In genomic region chr12:455821-456220, GRCh38 we compare ENCODE assay signal across 22 cellular contexts.
"Had no signal": no experiment of that assay in that cellular context is flagged by ENCODE, and none has a peak within 500 bp of the region (broad histone marks: within the 10 kb centered on the region; RNA-seq: fewer than 3 reads in every experiment).

No MANE protein-coding gene starts in this region.

- H3K9me3 Mint-ChIP-seq: IgD-negative memory B cell had no signal

- H3K27me3 ChIP-seq: SJCRH30 had no signal

- H3K9me3 ChIP-seq: SJCRH30 had no signal

- H3K4me3 Mint-ChIP-seq: IgD-negative memory B cell had no signal

- ATAC-seq: K562, SK-N-SH treated with all-trans-retinoic acid at 6 μM for 48 hours had no signal

- DNase-seq: Kasumi-1, MM.1S, NCI-H1092 treated with DMSO at 0.1 percent for 48 hours, NCI-H1436, NCI-H187, NCI-H2029, NCI-H2081 treated with DMSO at 0.1 percent for 48 hours, NCI-H2171, NCI-H226, NCI-H446, NCI-H510A, NCI-H524 treated with DMSO at 0.1 percent for 48 hours, NCI-H69, NCI-H774, RPMI8226, SHP77, SJCRH30 had no signal

- H3K27ac Mint-ChIP-seq: IgD-negative memory B cell had no signal

- H3K27ac ChIP-seq: HL-60, KMS-11, SJCRH30 had no signal

- H3K36me3 ChIP-seq: SJCRH30 had no signal

- H3K4me3 ChIP-seq: K562, SJCRH30 had no signal

- H3K36me3 Mint-ChIP-seq: IgD-negative memory B cell had no signal

- H3K4me1 ChIP-seq: SJCRH30 had no signal
